ENCODE assay signal across 1 cellular context in the genomic region with DNA sequence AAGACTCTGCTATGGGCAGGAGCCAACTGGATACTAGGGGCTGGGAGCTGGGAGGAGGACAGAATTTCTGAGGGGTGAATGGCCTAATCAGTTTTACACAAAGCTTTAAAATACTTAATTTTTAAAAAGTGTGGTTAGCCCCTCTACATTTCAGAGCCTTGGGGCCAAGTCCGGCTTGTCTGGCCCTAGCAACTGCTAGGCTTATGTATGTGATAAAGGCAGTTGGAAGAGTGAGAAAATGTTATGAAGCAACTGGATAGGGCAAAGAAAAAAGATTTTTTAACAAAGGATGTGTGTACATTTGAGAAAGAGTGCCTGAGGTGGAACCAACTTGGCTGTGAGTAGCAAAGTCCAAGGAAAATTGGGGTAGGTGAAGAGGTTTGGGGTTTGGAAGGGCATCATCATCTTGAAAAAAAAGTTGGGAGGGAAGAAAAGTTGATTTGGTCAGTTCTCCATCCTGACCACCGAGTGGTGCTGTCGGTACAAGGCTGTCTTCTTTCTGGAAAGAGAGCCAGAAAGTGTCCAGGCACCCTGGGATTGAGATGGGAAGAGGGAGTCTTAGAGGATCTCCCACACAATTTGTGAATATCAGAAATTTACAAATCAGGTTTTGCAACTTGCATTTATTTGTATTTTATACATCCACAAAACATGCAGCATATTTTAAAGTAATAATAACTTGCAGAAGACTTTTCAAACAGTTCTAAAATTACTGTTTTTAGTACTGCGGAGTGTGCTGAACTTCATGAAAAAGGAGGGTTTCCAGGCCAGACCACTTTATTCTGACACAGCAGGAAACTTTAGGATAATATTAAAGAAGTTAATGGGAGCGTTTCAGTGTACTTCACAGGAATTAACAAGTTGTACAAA.
TF ChIP-seq lines count a peak whose summit lies in the region.

No MANE protein-coding gene starts in this region.

TF ChIP-seq in HepG2, 621 proteins besides CTCF, POLR2A, EP300 and RAD21:
- TF ChIP-seq, protein P1, sequence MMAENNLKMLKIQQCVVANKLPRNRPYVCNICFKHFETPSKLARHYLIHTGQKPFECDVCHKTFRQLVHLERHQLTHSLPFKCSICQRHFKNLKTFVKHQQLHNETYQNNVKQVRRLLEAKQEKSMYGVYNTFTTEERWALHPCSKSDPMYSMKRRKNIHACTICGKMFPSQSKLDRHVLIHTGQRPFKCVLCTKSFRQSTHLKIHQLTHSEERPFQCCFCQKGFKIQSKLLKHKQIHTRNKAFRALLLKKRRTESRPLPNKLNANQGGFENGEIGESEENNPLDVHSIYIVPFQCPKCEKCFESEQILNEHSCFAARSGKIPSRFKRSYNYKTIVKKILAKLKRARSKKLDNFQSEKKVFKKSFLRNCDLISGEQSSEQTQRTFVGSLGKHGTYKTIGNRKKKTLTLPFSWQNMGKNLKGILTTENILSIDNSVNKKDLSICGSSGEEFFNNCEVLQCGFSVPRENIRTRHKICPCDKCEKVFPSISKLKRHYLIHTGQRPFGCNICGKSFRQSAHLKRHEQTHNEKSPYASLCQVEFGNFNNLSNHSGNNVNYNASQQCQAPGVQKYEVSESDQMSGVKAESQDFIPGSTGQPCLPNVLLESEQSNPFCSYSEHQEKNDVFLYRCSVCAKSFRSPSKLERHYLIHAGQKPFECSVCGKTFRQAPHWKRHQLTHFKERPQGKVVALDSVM (CRISPR knock-in tag; IDR thresholded peaks at IDR 0.05) = no peak
- TF ChIP-seq SMC3 (IDR thresholded peaks at IDR 0.05; ENCODE audit: low read length) (peak; percentile 78), MEIS2 (CRISPR knock-in tag; IDR thresholded peaks at IDR 0.05) (no peak), BORCS8-MEF2B (CRISPR knock-in tag; IDR thresholded peaks at IDR 0.05) (no peak), XRCC5 (optimal IDR thresholded peaks at IDR 0.05; ENCODE audit: low read length) (peak; percentile 22), PHF21A (CRISPR knock-in tag; IDR thresholded peaks at IDR 0.05) (no peak), ZNF780A (CRISPR knock-in tag; IDR thresholded peaks at IDR 0.05) (no peak), ZNF816 (CRISPR knock-in tag; IDR thresholded peaks at IDR 0.05; ENCODE audit: borderline replicate concordance) (0 out of 2 replicates have a peak, but pooled peaks have one; percentile 20), HNF4A (CRISPR knock-in tag; IDR thresholded peaks at IDR 0.05) (no peak), STAG1 (CRISPR knock-in tag; IDR thresholded peaks at IDR 0.05) (peak; percentile 84), ZNF790 (CRISPR knock-in tag; IDR thresholded peaks at IDR 0.05; ENCODE audit: borderline replicate concordance) (no peak), ZNF382 (CRISPR knock-in tag; IDR thresholded peaks at IDR 0.05; ENCODE audit: borderline replicate concordance) (no peak), ZNF230 (CRISPR knock-in tag; IDR thresholded peaks at IDR 0.05) (no peak), ZKSCAN8 (CRISPR knock-in tag; IDR thresholded peaks at IDR 0.05; ENCODE audit: borderline replicate concordance) (no peak), SMAD1 (CRISPR knock-in tag; IDR thresholded peaks at IDR 0.05; ENCODE audit: borderline replicate concordance, low read depth) (no peak), MLLT10 (CRISPR knock-in tag; IDR thresholded peaks at IDR 0.05) (no peak), TFAP4 (IDR thresholded peaks at IDR 0.05; ENCODE audit: borderline replicate concordance, low read depth) (no peak), HNF1A (IDR thresholded peaks at IDR 0.05; ENCODE audit: low read depth) (no peak), HNF1A (CRISPR knock-in tag; IDR thresholded peaks at IDR 0.05; ENCODE audit: borderline replicate concordance) (no peak), NFKBIZ (CRISPR knock-in tag; IDR thresholded peaks at IDR 0.05) (no peak)
- TF ChIP-seq, protein P2, sequence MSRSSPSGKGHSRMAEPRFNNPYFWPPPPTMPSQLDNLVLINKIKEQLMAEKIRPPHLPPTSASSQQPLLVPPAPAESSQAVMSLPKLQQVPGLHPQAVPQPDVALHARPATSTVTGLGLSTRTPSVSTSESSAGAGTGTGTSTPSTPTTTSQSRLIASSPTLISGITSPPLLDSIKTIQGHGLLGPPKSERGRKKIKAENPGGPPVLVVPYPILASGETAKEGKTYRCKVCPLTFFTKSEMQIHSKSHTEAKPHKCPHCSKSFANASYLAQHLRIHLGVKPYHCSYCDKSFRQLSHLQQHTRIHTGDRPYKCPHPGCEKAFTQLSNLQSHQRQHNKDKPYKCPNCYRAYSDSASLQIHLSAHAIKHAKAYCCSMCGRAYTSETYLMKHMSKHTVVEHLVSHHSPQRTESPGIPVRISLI (CRISPR knock-in tag; IDR thresholded peaks at IDR 0.05; ENCODE audit: borderline replicate concordance) = peak; percentile 63
- TF ChIP-seq, protein P3, sequence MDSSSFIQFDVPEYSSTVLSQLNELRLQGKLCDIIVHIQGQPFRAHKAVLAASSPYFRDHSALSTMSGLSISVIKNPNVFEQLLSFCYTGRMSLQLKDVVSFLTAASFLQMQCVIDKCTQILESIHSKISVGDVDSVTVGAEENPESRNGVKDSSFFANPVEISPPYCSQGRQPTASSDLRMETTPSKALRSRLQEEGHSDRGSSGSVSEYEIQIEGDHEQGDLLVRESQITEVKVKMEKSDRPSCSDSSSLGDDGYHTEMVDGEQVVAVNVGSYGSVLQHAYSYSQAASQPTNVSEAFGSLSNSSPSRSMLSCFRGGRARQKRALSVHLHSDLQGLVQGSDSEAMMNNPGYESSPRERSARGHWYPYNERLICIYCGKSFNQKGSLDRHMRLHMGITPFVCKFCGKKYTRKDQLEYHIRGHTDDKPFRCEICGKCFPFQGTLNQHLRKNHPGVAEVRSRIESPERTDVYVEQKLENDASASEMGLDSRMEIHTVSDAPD (CRISPR knock-in tag; IDR thresholded peaks at IDR 0.05) = no peak
TF ChIP-seq in HepG2: peak in this region for 5.
